Comparison of ENCODE assay signal across 8 cellular contexts in genomic region chr14:58331111-58331510, GRCh38. TPM values are rescaled to one million over a fixed set of nuclear protein-coding genes. Genes with fewer than 3 reads are reported as not detected.
DNase-seq lines count a peak whose midpoint lies in the region; ATAC-seq and TF ChIP-seq lines count a peak whose summit lies in the region.

No MANE protein-coding gene starts in this region.

- no peaks in the 10 kb centered on the region for H3K9me3 ChIP-seq in right lobe of liver

- H3K27ac ChIP-seq in right lobe of liver = no peak overlapping the region

- WGBS in right lobe of liver (ENCODE audit: insufficient coverage, low coverage, low lambda C conversion rate, missing lambda C conversion rate) = 6% methylated on average over 5 of the region's 5 CpGs

- no peak overlapping the region for H3K4me3 ChIP-seq in AG10803 (ENCODE audit: low read length)
- no peak overlapping the region for H3K4me3 ChIP-seq in right lobe of liver

- TF ChIP-seq CTCF in AG10803 (conservative IDR thresholded peaks at IDR 0.05; ENCODE audit: low read length) (no peak), right lobe of liver (IDR thresholded peaks at IDR 0.05) (no peak)

- H3K27me3 ChIP-seq in right lobe of liver = no peaks in the 10 kb centered on the region

- DNase-seq in AG10803 (ENCODE audit: low read depth) (peak; percentile 93), GM19240 (ENCODE audit: insufficient read length, low spot score) (peak; percentile 14), NCI-H460 (ENCODE audit: extremely low read depth, low read depth) (peak; percentile 84), dermis microvascular lymphatic vessel endothelial cell (ENCODE audit: low read depth in 2 of 2) (peak; percentile 99), right lobe of liver (peak; percentile 79 to 91 (median 83))
- peak; percentile 82 to 83 for DNase-seq in activated CD4-positive, alpha-beta T cell treated with anti-CD3 and anti-CD28 coated beads, Interleukin-2, amount 50 U/mL, for 4 hours
- DNase-seq in stimulated activated CD4-positive, alpha-beta T cell treated with anti-CD3 and anti-CD28 coated beads, Interleukin-4, amount 100 ng/mL, for 4 hours = peak; percentile 65 to 87

- peaks cover 0 to 60% (median 13%) of the 10 kb centered on the region in 4 donors for H3K36me3 ChIP-seq in right lobe of liver

- TF ChIP-seq POLR2A in right lobe of liver (IDR thresholded peaks at IDR 0.05) = no peak

- ATAC-seq in HG03439 (IDR thresholded peaks at IDR 0.05; ENCODE audit: unreplicated experiment) (peak; percentile 89), right lobe of liver (peak; percentile 81 to 98 (median 96))

- H3K4me1 ChIP-seq in right lobe of liver = no peaks in the 10 kb centered on the region

- intact Hi-C loops in right lobe of liver (cut with DNase I) = no loop called here

RNA-seq across cellular contexts. Expression of gene ARID4A, which starts 32.8 kb away (rescaled TPM):
- total RNA-seq in NCI-H460 (2014; rRNA removed; shearing (Covaris generic)) = 8.0 and 8.1 TPM in 2 replicates
- polyA plus RNA-seq in NCI-H460 (2014; cell fraction: nucleus; rRNA removed) = 4.5 and 5.6 TPM in 2 replicates
- 8.7 and 10.6 TPM in 2 replicates for total RNA-seq in dermis microvascular lymphatic vessel endothelial cell
- 10 to 100 TPM in 4 of 6 experiments, 1 to 10 TPM in 2; 7.6 to 22.1 (median 15.7) TPM for total RNA-seq in right lobe of liver

Comparison
In these comparisons a context has a peak if more than half of its experiments do, and no peak if none do; other contexts are left out.
1. DNase-seq: peak in every context shown above with its lines; median percentile 99 in dermis microvascular lymphatic vessel endothelial cell; 93 in AG10803; 84 in NCI-H460; 83 in right lobe of liver; 82 in activated CD4-positive, alpha-beta T cell treated with anti-CD3 and anti-CD28 coated beads, Interleukin-2, amount 50 U/mL, for 4 hours; 76 in stimulated activated CD4-positive, alpha-beta T cell treated with anti-CD3 and anti-CD28 coated beads, Interleukin-4, amount 100 ng/mL, for 4 hours; 14 in GM19240.